13 cellular contexts compared by ENCODE assay signal in the genomic region with DNA sequence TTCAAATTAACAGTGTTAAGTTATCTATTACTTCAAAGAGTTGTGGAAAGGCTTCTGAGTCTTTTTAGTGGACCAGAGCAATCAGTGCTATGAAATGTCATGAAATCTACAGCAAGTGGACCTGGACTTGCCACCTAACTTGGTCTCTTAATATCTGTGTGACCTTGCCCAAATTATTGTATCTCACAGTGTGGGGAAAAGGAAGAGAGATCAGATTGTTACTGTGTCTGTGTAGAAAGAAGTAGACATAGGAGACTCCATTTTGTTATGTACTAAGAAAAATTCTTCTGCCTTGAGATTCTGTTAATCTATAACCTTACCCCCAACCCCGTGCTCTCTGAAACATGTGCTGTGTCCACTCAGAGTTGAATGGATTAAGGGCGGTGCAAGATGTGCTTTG. TPM values are rescaled to one million over a fixed set of nuclear protein-coding genes. Genes with fewer than 3 reads are reported as not detected.
A peak's percentile ranks its signal among the peaks of the same experiment; 100 is the strongest.
DNase-seq lines count a peak whose midpoint lies in the region; ATAC-seq, FAIRE-seq and TF ChIP-seq lines count a peak whose summit lies in the region.
"Not testable (repeated sequence)": the region's sequence is repeated elsewhere in the genome, so short reads cannot be mapped to it uniquely, and the experiment has no call there.
"Had no signal": no experiment of that assay in that cellular context is flagged by ENCODE, and none has a peak within 500 bp of the region (broad histone marks: within the 10 kb centered on the region; RNA-seq: fewer than 3 reads in every experiment).

No MANE protein-coding gene starts in this region.

- peak overlapping the region; percentile 69 for H2BK5ac ChIP-seq in mesendoderm (ENCODE audit: low read length)

- H3K4me1 Mint-ChIP-seq in CD4-positive, alpha-beta T cell (ENCODE audit: low read depth): peaks cover 64% of the 10 kb centered on the region
- H3K4me1 Mint-ChIP-seq in T-helper 17 cell: peaks cover 37% of the 10 kb centered on the region
- peaks cover 59% of the 10 kb centered on the region for H3K4me1 Mint-ChIP-seq in activated T-cell treated with anti-CD3 and anti-CD28 coated beads, Interleukin-2, amount 50 U/mL, for 4 hours (ENCODE audit: low read depth)
- peaks cover 13% of the 10 kb centered on the region for H3K4me1 Mint-ChIP-seq in astrocyte (ENCODE audit: low read depth, unreplicated experiment)
- H3K4me1 Mint-ChIP-seq in stimulated activated effector memory CD8-positive, alpha-beta T cell treated with anti-CD3 and anti-CD28 coated beads, Interleukin-12 subunit alpha, Interleukin-12 subunit beta, amount 100 ng/mL, for 72 hours: peaks cover 52% of the 10 kb centered on the region

- not testable (repeated sequence) for H3K9me3 ChIP-seq in CD4-positive, alpha-beta T cell (ENCODE audit: control insufficient read depth, low read length); HAP-1; T-helper 17 cell (ENCODE audit: control insufficient read depth, low read length, poor library complexity, severe bottlenecking); astrocyte (ENCODE audit: insufficient read depth, low read depth, low read length); hepatocyte (ENCODE audit: low read depth)

- not testable (repeated sequence) for H3K18ac ChIP-seq in mesendoderm (ENCODE audit: low read length)

- not testable (repeated sequence) for H3K9me3 Mint-ChIP-seq in CD4-positive, alpha-beta T cell; activated T-cell treated with anti-CD3 and anti-CD28 coated beads, Interleukin-2, amount 50 U/mL, for 4 hours; astrocyte (ENCODE audit: unreplicated experiment); stimulated activated effector memory CD8-positive, alpha-beta T cell treated with anti-CD3 and anti-CD28 coated beads, Interleukin-12 subunit alpha, Interleukin-12 subunit beta, amount 100 ng/mL, for 72 hours

- H3K4ac ChIP-seq in mesendoderm (ENCODE audit: low read depth, low read length): not testable (repeated sequence)

- H4K5ac ChIP-seq in mesendoderm (ENCODE audit: low read length): not testable (repeated sequence)

- H3K79me1 ChIP-seq in mesendoderm (ENCODE audit: low read length): not testable (repeated sequence)

- H2BK120ac ChIP-seq in mesendoderm (ENCODE audit: low read depth, low read length): not testable (repeated sequence)

- not testable (repeated sequence) for H2AFZ ChIP-seq in astrocyte (ENCODE audit: low read depth, low read length); hepatocyte

- H2BK15ac ChIP-seq in mesendoderm (replicated peaks; ENCODE audit: low read depth): not testable (repeated sequence)

- peak overlapping the region; percentile 13 for H3K27ac Mint-ChIP-seq in CD4-positive, alpha-beta T cell
- H3K27ac Mint-ChIP-seq in T-helper 17 cell: peak overlapping the region; percentile 37
- peak overlapping the region; percentile 3 for H3K27ac Mint-ChIP-seq in astrocyte (ENCODE audit: unreplicated experiment)
- H3K27ac Mint-ChIP-seq in stimulated activated effector memory CD8-positive, alpha-beta T cell treated with anti-CD3 and anti-CD28 coated beads, Interleukin-12 subunit alpha, Interleukin-12 subunit beta, amount 100 ng/mL, for 72 hours: peak overlapping the region; percentile 14

- peak overlapping the region; percentile 10 for H3K4me3 ChIP-seq in HAP-1
- H3K4me3 ChIP-seq in astrocyte (ENCODE audit: insufficient read depth, low read depth, low read length); hepatocyte; mesendoderm (ENCODE audit: low read length): not testable (repeated sequence)

- no CpG with 5 or more reads among the region's 2 CpGs for WGBS in hepatocyte (ENCODE audit: low lambda C conversion rate, missing lambda C conversion rate)
- WGBS in mesendoderm (ENCODE audit: extremely low coverage, insufficient coverage, low lambda C conversion rate): no CpG with 5 or more reads among the region's 2 CpGs

- not testable (repeated sequence) for H3K27me3 ChIP-seq in CD4-positive, alpha-beta T cell (ENCODE audit: control insufficient read depth, insufficient read depth, low read length); HAP-1 (ENCODE audit: low read depth); astrocyte (ENCODE audit: insufficient read depth, low read length); hepatocyte; mesendoderm (ENCODE audit: insufficient read depth, low read length, poor library complexity)

- not testable (repeated sequence) for H3K27ac ChIP-seq in CD4-positive, alpha-beta T cell (ENCODE audit: low read depth, low read length); astrocyte (ENCODE audit: low read depth, low read length)
- H3K27ac ChIP-seq in hepatocyte: peak overlapping the region; percentile 5
- peak overlapping the region; percentile 29 for H3K27ac ChIP-seq in mesendoderm (ENCODE audit: low read depth, low read length)

- ATAC-seq in CD4-positive, alpha-beta T cell (ENCODE audit: poor library complexity); T-helper 17 cell; activated T-cell treated with anti-CD3 and anti-CD28 coated beads, Interleukin-2, amount 50 U/mL, for 4 hours; stimulated activated effector memory CD8-positive, alpha-beta T cell treated with anti-CD3 and anti-CD28 coated beads, Interleukin-12 subunit alpha, Interleukin-12 subunit beta, amount 100 ng/mL, for 72 hours: not testable (repeated sequence)

- not testable (repeated sequence) for TF ChIP-seq CTCF in CD4-positive, alpha-beta T cell (IDR thresholded peaks at IDR 0.05); astrocyte (IDR thresholded peaks at IDR 0.05; ENCODE audit: insufficient read depth, low read depth, low read length); hepatocyte (IDR thresholded peaks at IDR 0.05; ENCODE audit: poor library complexity)

- peak overlapping the region; percentile 57 for H4K8ac ChIP-seq in mesendoderm (ENCODE audit: low read depth, low read length)

- H3K9ac ChIP-seq in astrocyte (ENCODE audit: low read length): not testable (repeated sequence)
- peak overlapping the region; percentile 65 for H3K9ac ChIP-seq in mesendoderm (ENCODE audit: low read length)

- H3K79me2 ChIP-seq in astrocyte (ENCODE audit: insufficient read depth, low read length) (peaks cover 63% of the 10 kb centered on the region), hepatocyte (peaks cover 64% of the 10 kb centered on the region), mesendoderm (ENCODE audit: control insufficient read depth, insufficient read depth, low read length) (peaks cover 49% of the 10 kb centered on the region)

- peaks cover 50% of the 10 kb centered on the region for H4K20me1 ChIP-seq in astrocyte (ENCODE audit: insufficient read depth, low read length)
- not testable (repeated sequence) for H4K20me1 ChIP-seq in hepatocyte (ENCODE audit: insufficient read depth, poor library complexity, severe bottlenecking)

- not testable (repeated sequence) for H3K4me3 Mint-ChIP-seq in CD4-positive, alpha-beta T cell; astrocyte (ENCODE audit: unreplicated experiment); stimulated activated effector memory CD8-positive, alpha-beta T cell treated with anti-CD3 and anti-CD28 coated beads, Interleukin-12 subunit alpha, Interleukin-12 subunit beta, amount 100 ng/mL, for 72 hours
- peak overlapping the region; percentile 28 for H3K4me3 Mint-ChIP-seq in T-helper 17 cell
- H3K4me3 Mint-ChIP-seq in activated T-cell treated with anti-CD3 and anti-CD28 coated beads, Interleukin-2, amount 50 U/mL, for 4 hours: peak overlapping the region; percentile 17

- not testable (repeated sequence) for DNase-seq in CD4-positive, alpha-beta T cell; HAP-1 (ENCODE audit: low spot score in 2 of 2); T-helper 17 cell; activated T-cell treated with anti-CD3 and anti-CD28 coated beads, Interleukin-2, amount 50 U/mL, for 4 hours; astrocyte (ENCODE audit: low read depth); hepatocyte (ENCODE audit: low spot score); mesendoderm; stimulated activated effector memory CD8-positive, alpha-beta T cell treated with anti-CD3 and anti-CD28 coated beads, Interleukin-12 subunit alpha, Interleukin-12 subunit beta, amount 100 ng/mL, for 72 hours (ENCODE audit: low spot score in 2 of 2)

- H3K23ac ChIP-seq in mesendoderm (ENCODE audit: low read length): not testable (repeated sequence)

- H3K36me3 ChIP-seq in HAP-1 (replicated peaks) (peaks cover 59% of the 10 kb centered on the region), astrocyte (ENCODE audit: insufficient read depth, low read length) (peaks cover 37% of the 10 kb centered on the region)
- H3K36me3 ChIP-seq in hepatocyte (replicated peaks; ENCODE audit: insufficient read depth, low read depth); mesendoderm (ENCODE audit: control insufficient read depth, insufficient read depth, low read length): not testable (repeated sequence)

- not testable (repeated sequence) for FAIRE-seq in astrocyte (lab: Jason Lieb, UNC)

- H3K56ac ChIP-seq in mesendoderm (ENCODE audit: low read length): peak overlapping the region; percentile 67

- in situ Hi-C loops in HAP-1 (cut with MboI; ENCODE audit: low sequenced_read_pairs): not testable (repeated sequence)

- H3K27me3 Mint-ChIP-seq in CD4-positive, alpha-beta T cell; T-helper 17 cell; activated T-cell treated with anti-CD3 and anti-CD28 coated beads, Interleukin-2, amount 50 U/mL, for 4 hours (ENCODE audit: low read depth); astrocyte (ENCODE audit: low read depth, unreplicated experiment): not testable (repeated sequence)

- peaks cover 31% of the 10 kb centered on the region for H3K4me1 ChIP-seq in HAP-1
- not testable (repeated sequence) for H3K4me1 ChIP-seq in astrocyte (ENCODE audit: insufficient read depth, low read length); hepatocyte (ENCODE audit: insufficient read depth); mesendoderm (ENCODE audit: control insufficient read depth, low read depth, low read length)

- peaks cover 86% of the 10 kb centered on the region for H3K36me3 Mint-ChIP-seq in CD4-positive, alpha-beta T cell (ENCODE audit: low read depth)
- not testable (repeated sequence) for H3K36me3 Mint-ChIP-seq in T-helper 17 cell (ENCODE audit: low read depth); astrocyte (ENCODE audit: low read depth, unreplicated experiment)
- peaks cover 55% of the 10 kb centered on the region for H3K36me3 Mint-ChIP-seq in activated T-cell treated with anti-CD3 and anti-CD28 coated beads, Interleukin-2, amount 50 U/mL, for 4 hours (ENCODE audit: insufficient read depth)
- H3K36me3 Mint-ChIP-seq in stimulated activated effector memory CD8-positive, alpha-beta T cell treated with anti-CD3 and anti-CD28 coated beads, Interleukin-12 subunit alpha, Interleukin-12 subunit beta, amount 100 ng/mL, for 72 hours: peaks cover 89% of the 10 kb centered on the region

- intact Hi-C loops in CD4-positive, alpha-beta T cell (cut with DNase I, micrococcal nuclease): not testable (repeated sequence)

- CTCF ChIA-PET in CD4-positive, alpha-beta T cell (lab: Charles Lee): not testable (repeated sequence)

- H3K4me2 ChIP-seq in astrocyte (ENCODE audit: low read length); hepatocyte; mesendoderm (ENCODE audit: low read length): not testable (repeated sequence)

- H2AK5ac ChIP-seq in mesendoderm (ENCODE audit: low read length): not testable (repeated sequence)

- POLR2A ChIA-PET in CD4-positive, alpha-beta T cell (lab: Charles Lee): not testable (repeated sequence)

- not testable (repeated sequence) for H3K9me2 ChIP-seq in hepatocyte (replicated peaks; ENCODE audit: insufficient read depth)

RNA-seq across cellular contexts. Expression of gene CEBPZ, which starts 6.3 kb away (rescaled TPM):
- 100 to 1,000 TPM in 1 of 2 experiments, 10 to 100 TPM in 1; 92.3 to 102 TPM for total RNA-seq in CD4-positive, alpha-beta T cell
- total RNA-seq in T-helper 17 cell (10 to 100 TPM; 39.8 to 72.2 TPM), astrocyte (47.5 and 48.5 TPM in 2 replicates), hepatocyte (40.3 and 49.7 TPM in 2 replicates)
- 100 to 1,000 TPM; 103 to 131 (median 117) TPM for total RNA-seq in activated T-cell treated with anti-CD3 and anti-CD28 coated beads, Interleukin-2, amount 50 U/mL, for 4 hours
- 15.4 and 21.5 TPM in 2 replicates for polyA plus RNA-seq in hepatocyte
- polyA plus RNA-seq in mesendoderm (2013, experiment 1 of 2): 101 TPM
- 105 TPM for polyA plus RNA-seq in mesendoderm (2013, experiment 2 of 2)

RNA-seq across cellular contexts. Expression of gene NDUFAF7, which starts 6.3 kb away (rescaled TPM):
- 10 to 100 TPM; 21.4 to 24.1 TPM for total RNA-seq in CD4-positive, alpha-beta T cell
- total RNA-seq in T-helper 17 cell (10 to 100 TPM; 22.3 to 23.2 TPM), astrocyte (23.1 and 24.2 TPM in 2 replicates), hepatocyte (14.7 and 17.7 TPM in 2 replicates)
- total RNA-seq in activated T-cell treated with anti-CD3 and anti-CD28 coated beads, Interleukin-2, amount 50 U/mL, for 4 hours: 10 to 100 TPM; 16.4 to 22.1 (median 17.9) TPM
- 11.8 and 17.1 TPM in 2 replicates for polyA plus RNA-seq in hepatocyte
- 14.8 TPM for polyA plus RNA-seq in mesendoderm (2013, experiment 1 of 2)
- polyA plus RNA-seq in mesendoderm (2013, experiment 2 of 2): 14.3 TPM

RNA-seq across cellular contexts. Expression of gene CEBPZOS, which starts 28.8 kb away (rescaled TPM):
- 10 to 100 TPM; 23.4 to 24.6 TPM for total RNA-seq in CD4-positive, alpha-beta T cell
- total RNA-seq in T-helper 17 cell: 10 to 100 TPM; 23.2 to 24.1 TPM
- 10 to 100 TPM; 35.3 to 41.1 (median 37.0) TPM for total RNA-seq in activated T-cell treated with anti-CD3 and anti-CD28 coated beads, Interleukin-2, amount 50 U/mL, for 4 hours
- total RNA-seq in astrocyte: 34.5 and 37.3 TPM in 2 replicates
- total RNA-seq in hepatocyte: 11.0 and 14.8 TPM in 2 replicates
- polyA plus RNA-seq in hepatocyte: 13.7 and 17.1 TPM in 2 replicates
- 23.4 TPM for polyA plus RNA-seq in mesendoderm (2013, experiment 1 of 2)
- polyA plus RNA-seq in mesendoderm (2013, experiment 2 of 2): 21.8 TPM

RNA-seq across cellular contexts. Expression of gene SULT6B1, which starts 36.7 kb away (rescaled TPM):
- not detected for total RNA-seq in CD4-positive, alpha-beta T cell
- total RNA-seq in T-helper 17 cell: not detected
- total RNA-seq in activated T-cell treated with anti-CD3 and anti-CD28 coated beads, Interleukin-2, amount 50 U/mL, for 4 hours: not detected
- total RNA-seq in astrocyte: not detected in 2 replicates
- not detected in 2 replicates for total RNA-seq in hepatocyte
- not detected in 2 replicates for polyA plus RNA-seq in hepatocyte
- not detected for polyA plus RNA-seq in mesendoderm (2013, experiment 1 of 2)
- 0.04 TPM for polyA plus RNA-seq in mesendoderm (2013, experiment 2 of 2)
- total RNA-seq: A172; CD4-positive, alpha-beta memory T cell; HFFc6; MCF 10A; RPMI7951 had no signal
- polyA plus RNA-seq: CD4-positive, alpha-beta memory T cell had no signal
